21 cellular contexts compared by ENCODE assay signal in the genomic region with DNA sequence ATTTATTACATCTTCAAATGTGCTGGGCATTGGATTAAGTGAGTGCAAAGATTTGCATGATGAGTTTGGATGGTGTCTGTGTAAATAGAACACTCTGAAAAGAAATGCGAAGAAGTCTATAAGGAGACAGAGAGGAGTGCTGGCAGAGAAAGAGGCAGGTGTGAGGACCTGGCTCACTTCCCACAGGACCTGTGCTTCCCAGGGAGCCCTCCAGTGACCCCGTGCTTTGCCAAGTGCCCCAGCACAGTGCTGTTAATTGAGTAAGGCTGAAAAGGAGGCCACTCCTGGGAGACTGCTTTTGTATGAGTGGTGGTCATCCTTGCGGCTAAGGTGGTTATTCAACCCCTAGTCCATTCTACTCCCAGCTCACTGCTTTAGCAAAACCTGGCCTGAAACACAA.
DNase-seq lines count a peak whose midpoint lies in the region; ATAC-seq and TF ChIP-seq lines count a peak whose summit lies in the region.
"Had no signal": no experiment of that assay in that cellular context is flagged by ENCODE, and none has a peak within 500 bp of the region (broad histone marks: within the 10 kb centered on the region; RNA-seq: fewer than 3 reads in every experiment).

No MANE protein-coding gene starts in this region.

- TF ChIP-seq POLR2A in thyroid gland (IDR thresholded peaks at IDR 0.05), result no peak

- H3K9ac ChIP-seq in mesenchymal stem cell (ENCODE audit: low read length), result no peak overlapping the region
- H3K9ac ChIP-seq: BLaER1 treated with 17β-estradiol and CSF1 and Interleukin-3, amounts not matched to agents 10 nM and 100 nM had no signal

- H3K14ac ChIP-seq in mesenchymal stem cell (ENCODE audit: low read length in 2 of 2), result no peak overlapping the region

- no peak overlapping the region for H2BK12ac ChIP-seq in mesenchymal stem cell (ENCODE audit: low read length in 2 of 2)

- no peak overlapping the region for H2BK5ac ChIP-seq in mesenchymal stem cell (ENCODE audit: low read depth, low read length, poor library complexity, severe bottlenecking)

- H3K4me1 ChIP-seq in mesenchymal stem cell (ENCODE audit: control insufficient read depth, insufficient read depth, low read depth, low read length) (peaks cover 17% of the 10 kb centered on the region), thyroid gland (peaks cover 0 to 3% of the 10 kb centered on the region in 2 donors), left ventricle myocardium inferior (no peaks in the 10 kb centered on the region), lower lobe of right lung (peaks cover 6% of the 10 kb centered on the region)

- H3K27me3 ChIP-seq in mesenchymal stem cell (ENCODE audit: control insufficient read depth in 1 of 2, insufficient read depth in 1 of 2, low read length in 2 of 2) (no peaks in the 10 kb centered on the region), thyroid gland (no peaks in the 10 kb centered on the region), left ventricle myocardium inferior (ENCODE audit: low read depth) (no peaks in the 10 kb centered on the region), lower lobe of right lung (ENCODE audit: low read depth) (no peaks in the 10 kb centered on the region)

- H2BK15ac ChIP-seq in mesenchymal stem cell (ENCODE audit: low read depth, poor library complexity, severe bottlenecking), result no peak overlapping the region

- H3K18ac ChIP-seq in mesenchymal stem cell (ENCODE audit: low read depth in 1 of 2, low read length in 2 of 2), result no peak overlapping the region

- H3K23ac ChIP-seq in mesenchymal stem cell (ENCODE audit: low read length in 2 of 2), result no peak overlapping the region

- intact Hi-C loops in thyroid gland (cut with DNase I), result no loop called here
- intact Hi-C loops in left ventricle myocardium inferior (cut with micrococcal nuclease), result no loop called here
- intact Hi-C loops in lower lobe of right lung (cut with DNase I), result no loop called here

- H3K4ac ChIP-seq in mesenchymal stem cell (ENCODE audit: low read depth in 1 of 2, low read length in 2 of 2), result no peak overlapping the region

- no peaks in the 10 kb centered on the region for H3K79me1 ChIP-seq in mesenchymal stem cell (replicated peaks; ENCODE audit: low read length, poor library complexity, severe bottlenecking)

- WGBS in mesenchymal stem cell, result 98% methylated on average over 2 of the region's 3 CpGs
- WGBS in thyroid gland, 2 donors, result 39 to 55% methylated on average over 3 of the region's 3 CpGs

- H3K9me3 ChIP-seq in mesenchymal stem cell (ENCODE audit: control insufficient read depth, low read length) (no peaks in the 10 kb centered on the region), thyroid gland (no peaks in the 10 kb centered on the region), left ventricle myocardium inferior (replicated peaks) (no peaks in the 10 kb centered on the region), lower lobe of right lung (no peaks in the 10 kb centered on the region)
- H3K9me3 ChIP-seq: BLaER1 treated with 17β-estradiol and CSF1 and Interleukin-3, amounts not matched to agents 10 nM and 100 nM had no signal

- no peak overlapping the region for H2BK120ac ChIP-seq in mesenchymal stem cell (ENCODE audit: low read depth, low read length)

- TF ChIP-seq CTCF in thyroid gland (IDR thresholded peaks at IDR 0.05) (no peak), left ventricle myocardium inferior (IDR thresholded peaks at IDR 0.05; ENCODE audit: borderline replicate concordance) (no peak), lower lobe of right lung (IDR thresholded peaks at IDR 0.05) (no peak)

- no peak overlapping the region for H3K4me2 ChIP-seq in mesenchymal stem cell (ENCODE audit: low read length, poor library complexity, severe bottlenecking)
- H3K4me2 ChIP-seq: BLaER1 treated with 17β-estradiol and CSF1 and Interleukin-3, amounts not matched to agents 10 nM and 100 nM; GM23338 had no signal

- H3K36me3 ChIP-seq in mesenchymal stem cell (ENCODE audit: control insufficient read depth in 1 of 2, insufficient read depth in 2 of 2, low read depth in 1 of 2, low read length in 2 of 2) (no peaks in the 10 kb centered on the region), thyroid gland (no peaks in the 10 kb centered on the region), left ventricle myocardium inferior (no peaks in the 10 kb centered on the region), lower lobe of right lung (no peaks in the 10 kb centered on the region)
- H3K36me3 ChIP-seq: BLaER1 treated with 17β-estradiol and CSF1 and Interleukin-3, amounts not matched to agents 10 nM and 100 nM had no signal

- H4K91ac ChIP-seq in mesenchymal stem cell (ENCODE audit: low read length), result no peak overlapping the region

- no peak overlapping the region for H4K8ac ChIP-seq in mesenchymal stem cell (ENCODE audit: low read length)

- no peak for ATAC-seq in GM18519 (IDR thresholded peaks at IDR 0.05; ENCODE audit: low FRiP score, unreplicated experiment)
- no peak for ATAC-seq in lower lobe of right lung
- ATAC-seq: GM12878, GM23338, HCT116 had no signal

- no peak overlapping the region for H3K4me3 ChIP-seq in mesenchymal stem cell (ENCODE audit: insufficient read depth in 1 of 2, low read depth in 1 of 2, low read length in 2 of 2)
- H3K4me3 ChIP-seq in thyroid gland (replicated peaks in 1 of 3), result no peak overlapping the region
- no peak overlapping the region for H3K4me3 ChIP-seq in left ventricle myocardium inferior
- no peak overlapping the region for H3K4me3 ChIP-seq in lower lobe of right lung
- H3K4me3 ChIP-seq: BLaER1 treated with 17β-estradiol and CSF1 and Interleukin-3, amounts not matched to agents 10 nM and 100 nM; GM12878; GM23338 had no signal

- H2AK5ac ChIP-seq in mesenchymal stem cell (ENCODE audit: low read length, severe bottlenecking), result peak overlapping the region; percentile 97

- H2AFZ ChIP-seq in mesenchymal stem cell (ENCODE audit: low read depth, low read length), result no peak overlapping the region
- H2AFZ ChIP-seq: GM23338 had no signal

- H3K27ac ChIP-seq in mesenchymal stem cell (ENCODE audit: low read length, poor library complexity, severe bottlenecking) (no peak overlapping the region), thyroid gland (no peak overlapping the region), left ventricle myocardium inferior (replicated peaks) (no peak overlapping the region), lower lobe of right lung (no peak overlapping the region)
- H3K27ac ChIP-seq: BLaER1 treated with 17β-estradiol and CSF1 and Interleukin-3, amounts not matched to agents 10 nM and 100 nM had no signal

- DNase-seq in NCI-H1092 treated with DMSO at 0.1 percent for 48 hours (lab: John Stamatoyannopoulos, UW) (peak; percentile 0), NCI-H1092 (lab: John Stamatoyannopoulos, UW) (no peak), NCI-H1105 (lab: John Stamatoyannopoulos, UW) (peak; percentile 0), mesenchymal stem cell (no peak), thyroid gland (peak; percentile 60 to 61), left ventricle myocardium inferior (no peak), lower lobe of right lung (no peak)
- DNase-seq: 8988T; CD8-positive, alpha-beta memory T cell; COR-L47; DMS 273 treated with DMSO at 0.1 percent for 48 hours; DMS53; DND-41; EL; H7; HFFc6 had no signal

Comparison
In these comparisons a context has a peak if more than half of its experiments do, and no peak if none do; other contexts are left out.
1. DNase-seq: peak in NCI-H1092 treated with DMSO at 0.1 percent for 48 hours (single experiment), NCI-H1105 (single experiment) and thyroid gland (2 of 2); none in NCI-H1092 (single experiment), mesenchymal stem cell (single experiment), left ventricle myocardium inferior (single experiment) and lower lobe of right lung (single experiment).